ENCODE assay signal across 17 cellular contexts in genomic region chr13:107375701-107376350, GRCh38.
DNase-seq lines count a peak whose midpoint lies in the region; FAIRE-seq and TF ChIP-seq lines count a peak whose summit lies in the region.
"Had no signal": no experiment of that assay in that cellular context is flagged by ENCODE, and none has a peak within 500 bp of the region (broad histone marks: within the 10 kb centered on the region; RNA-seq: fewer than 3 reads in every experiment).

No MANE protein-coding gene starts in this region.

- H3K4me1 ChIP-seq in endothelial cell of umbilical vein (ENCODE audit: control insufficient read depth, extremely low read depth, insufficient read depth, low read length) (peaks cover 22% of the 10 kb centered on the region), thyroid gland (no peaks in the 10 kb centered on the region)

- H2AFZ ChIP-seq in endothelial cell of umbilical vein (ENCODE audit: low read depth, low read length), result peak overlapping the region; percentile 11

- no peaks in the 10 kb centered on the region for H3K9me3 ChIP-seq in endothelial cell of umbilical vein (replicated peaks; ENCODE audit: control insufficient read depth, insufficient read depth, low read length)
- H3K9me3 ChIP-seq in thyroid gland, result no peaks in the 10 kb centered on the region

- dilution Hi-C loops in endothelial cell of umbilical vein (cut with MboI; ENCODE audit: extremely low pct_ligation_motif_present, low sequenced_read_pairs), result no loop called here

- TF ChIP-seq POLR2A in endothelial cell of umbilical vein (IDR thresholded peaks at IDR 0.05; ENCODE audit: low read depth, low read length), result no peak
- no peak for TF ChIP-seq POLR2A in thyroid gland (IDR thresholded peaks at IDR 0.05)

- FAIRE-seq in endothelial cell of umbilical vein (lab: Jason Lieb, UNC), result peak; percentile 86
- FAIRE-seq: GM19239, HTR-8/SVneo had no signal

- H3K79me2 ChIP-seq in endothelial cell of umbilical vein (ENCODE audit: control insufficient read depth, insufficient read depth, low read length), result no peaks in the 10 kb centered on the region

- POLR2A ChIA-PET in endothelial cell of umbilical vein (lab: Charles Lee), result no interaction called here

- no peaks in the 10 kb centered on the region for H3K9me1 ChIP-seq in endothelial cell of umbilical vein (replicated peaks; ENCODE audit: control insufficient read depth, extremely low read depth, insufficient read depth, low read length)

- intact Hi-C loops in endothelial cell of umbilical vein (cut with micrococcal nuclease) (no loop called here), thyroid gland (cut with DNase I) (no loop called here)

- BruUV-seq in endothelial cell of umbilical vein (replicated peaks; lab: Mats Ljungman, UMichigan), result no TSS peak

- 68 to 87% methylated on average over 4 of the region's 4 CpGs for WGBS in thyroid gland, 2 donors

- peak; percentile 47 to 65 for DNase-seq in NCI-H2081 (lab: John Stamatoyannopoulos, UW)
- no peak for DNase-seq in NCI-H2081 treated with DMSO at 0.1 percent for 48 hours (lab: John Stamatoyannopoulos, UW)
- peak; percentile 27 for DNase-seq in NCI-H748 treated with DMSO at 0.1 percent for 48 hours (lab: John Stamatoyannopoulos, UW)
- DNase-seq in endothelial cell of umbilical vein (ENCODE audit: low read depth, low spot score), result peak; percentile 84
- DNase-seq in stromal cell of bone marrow (ENCODE audit: low read depth), result peak; percentile 48
- no peak for DNase-seq in cerebellar nuclear complex (lab: John Stamatoyannopoulos, UW)
- DNase-seq in thyroid gland, result no peak
- DNase-seq in iPS-NIHi7 (ENCODE audit: extremely low spot score), result no peak
- DNase-seq: 8988T; C1 segment of cervical spinal cord; DMS 273 treated with DMSO at 0.1 percent for 48 hours; EL; NCI-H146; NK-92 treated with Interleukin-12 subunit alpha and Interleukin-12 subunit beta, amount 100 ng/mL, for 24 hours; PC-3 had no signal

- H3K27me3 ChIP-seq in endothelial cell of umbilical vein (ENCODE audit: control insufficient read depth in 2 of 2, insufficient read depth in 2 of 2, low read length in 2 of 2) (no peaks in the 10 kb centered on the region), thyroid gland (no peaks in the 10 kb centered on the region)

- TF ChIP-seq CTCF in endothelial cell of umbilical vein (IDR thresholded peaks at IDR 0.05; ENCODE audit: extremely low read depth in 1 of 2, insufficient read depth in 1 of 2, low read depth in 1 of 2, low read length in 2 of 2) (no peak), thyroid gland (IDR thresholded peaks at IDR 0.05) (no peak)

- CTCF ChIA-PET in endothelial cell of umbilical vein (lab: Charles Lee), result interaction anchor here (0.6 to 2.7 kb wide), 9 partner anchors 12 to 780 kb away, joined by 3 to 18 read pairs (median 4); a partner anchor contains a TSS

- no peaks in the 10 kb centered on the region for H3K36me3 ChIP-seq in endothelial cell of umbilical vein (ENCODE audit: control insufficient read depth in 2 of 2, extremely low read depth in 1 of 2, insufficient read depth in 2 of 2, low read length in 2 of 2)
- H3K36me3 ChIP-seq in thyroid gland, result no peaks in the 10 kb centered on the region

- no peak overlapping the region for H3K9ac ChIP-seq in endothelial cell of umbilical vein (replicated peaks; ENCODE audit: extremely low read depth, insufficient read depth, low read length)

- H4K20me1 ChIP-seq in endothelial cell of umbilical vein (replicated peaks; ENCODE audit: control insufficient read depth, extremely low read depth, insufficient read depth, low read length), result no peaks in the 10 kb centered on the region

- H3K4me2 ChIP-seq in endothelial cell of umbilical vein (ENCODE audit: insufficient read depth, low read length), result no peak overlapping the region

- H3K4me3 ChIP-seq in endothelial cell of umbilical vein (replicated peaks in 1 of 3; ENCODE audit: insufficient read depth in 1 of 3, low read depth in 1 of 3, low read length in 3 of 3) (no peak overlapping the region), thyroid gland (replicated peaks in 1 of 3) (no peak overlapping the region)

- H3K27ac ChIP-seq in endothelial cell of umbilical vein (ENCODE audit: insufficient read depth, low read depth, low read length), result no peak overlapping the region
- H3K27ac ChIP-seq in thyroid gland, result no peak overlapping the region

TF ChIP-seq in endothelial cell of umbilical vein, 7 proteins besides CTCF, POLR2A, EP300 and RAD21:
- TF ChIP-seq EZH2 (IDR thresholded peaks at IDR 0.05; ENCODE audit: borderline replicate concordance, low read depth, low read length, severe bottlenecking) (no peak), GATA2 (IDR thresholded peaks at IDR 0.05; ENCODE audit: insufficient read depth, insufficient read length, low read depth, low read length) (peak; percentile 20)

Comparison
In these comparisons a context has a peak if more than half of its experiments do, and no peak if none do; other contexts are left out.
1. DNase-seq: peak in NCI-H2081 (2 of 2), NCI-H748 treated with DMSO at 0.1 percent for 48 hours (single experiment), endothelial cell of umbilical vein (single experiment) and stromal cell of bone marrow (single experiment); none in NCI-H2081 treated with DMSO at 0.1 percent for 48 hours (single experiment), cerebellar nuclear complex (0 of 2), thyroid gland (0 of 2) and iPS-NIHi7 (single experiment).